20 cellular contexts compared by ENCODE assay signal in genomic region chr16:14668556-14669223, GRCh38. TPM values are rescaled to one million over a fixed set of nuclear protein-coding genes. Genes with fewer than 3 reads are reported as not detected.
DNase-seq lines count a peak whose midpoint lies in the region; ATAC-seq, FAIRE-seq and TF ChIP-seq lines count a peak whose summit lies in the region.
"Had no signal": no experiment of that assay in that cellular context is flagged by ENCODE, and none has a peak within 500 bp of the region (broad histone marks: within the 10 kb centered on the region; RNA-seq: fewer than 3 reads in every experiment).

No MANE protein-coding gene starts in this region.

- H3K9me3 ChIP-seq in PC-3 (ENCODE audit: low read length) (no peaks in the 10 kb centered on the region), duodenal mucosa (ENCODE audit: control insufficient read depth in 1 of 2, low read length in 2 of 2) (no peaks in the 10 kb centered on the region), pancreas (no peaks in the 10 kb centered on the region), testis (no peaks in the 10 kb centered on the region), kidney (ENCODE audit: control insufficient read depth in 1 of 2, low read length in 2 of 2) (no peaks in the 10 kb centered on the region)

- ATAC-seq in PC-3 (no peak), pancreas (peak; percentile 58 to 67 (median 66))
- ATAC-seq in activated naive CD4-positive, alpha-beta T cell treated with anti-CD3 and anti-CD28 coated beads, Interleukin-2, amount 50 U/mL, for 72 hours = no peak
- no peak for ATAC-seq in activated T-cell treated with anti-CD3 and anti-CD28 coated beads, Interleukin-2, amount 50 U/mL, for 72 hours (replicated peaks in 1 of 2)

- H4K20me1 ChIP-seq in PC-3 (ENCODE audit: low read length) = no peaks in the 10 kb centered on the region

- no peaks in the 10 kb centered on the region for H3F3A ChIP-seq in PC-3 (ENCODE audit: low read length, unreplicated experiment)

- no peaks in the 10 kb centered on the region for H3K79me2 ChIP-seq in PC-3 (ENCODE audit: low read length)

- peaks cover 0 to 4% of the 10 kb centered on the region in 2 donors for H3K9me3 Mint-ChIP-seq in activated naive CD4-positive, alpha-beta T cell treated with anti-CD3 and anti-CD28 coated beads, Interleukin-2, amount 50 U/mL, for 72 hours
- H3K9me3 Mint-ChIP-seq in activated T-cell treated with anti-CD3 and anti-CD28 coated beads, Interleukin-2, amount 50 U/mL, for 72 hours = peaks cover 0 to 1% of the 10 kb centered on the region in 2 donors
- H3K9me3 Mint-ChIP-seq: H9 had no signal

- CTCF ChIA-PET in PC-3 (lab: Charles Lee) = no interaction called here

- no peak for FAIRE-seq in pancreas (lab: Jason Lieb, UNC)
- no peak for FAIRE-seq in kidney (lab: Jason Lieb, UNC)
- FAIRE-seq: HTR-8/SVneo had no signal

- no peaks in the 10 kb centered on the region for H3K9me2 ChIP-seq in PC-3 (replicated peaks; ENCODE audit: low read length)

- intact Hi-C loops in PC-3 (cut with micrococcal nuclease) = no loop called here
- intact Hi-C loops in pancreas (cut with DNase I) = no loop called here
- intact Hi-C loops in testis (cut with DNase I; ENCODE audit: low total_unique reads) = no loop called here
- intact Hi-C loops in kidney (cut with DNase I) = no loop called here

- H3K36me3 ChIP-seq in PC-3 (ENCODE audit: low read depth, low read length) = peaks cover 9% of the 10 kb centered on the region; the same call in 1 of the 2 replicates
- H3K36me3 ChIP-seq in duodenal mucosa (ENCODE audit: control insufficient read depth in 1 of 2, insufficient read depth in 2 of 2, low read length in 2 of 2) = peaks cover 20 to 39% of the 10 kb centered on the region in 2 donors
- peaks cover 0 to 35% (median 16%) of the 10 kb centered on the region in 3 donors for H3K36me3 ChIP-seq in pancreas
- H3K36me3 ChIP-seq in testis (ENCODE audit: low read depth, missing control alignments) = no peaks in the 10 kb centered on the region
- H3K36me3 ChIP-seq in kidney (ENCODE audit: control insufficient read depth in 1 of 2, insufficient read depth in 2 of 2, low read length in 2 of 2) = peaks cover 19 to 36% of the 10 kb centered on the region in 2 donors

- no peak for TF ChIP-seq POLR2A in testis (IDR thresholded peaks at IDR 0.05)

- peak; percentile 17 for DNase-seq in G401 (ENCODE audit: low spot score)
- DNase-seq in PC-3 = no peak
- DNase-seq in pancreas = peak in 2 of 6 donors; percentile 51 to 56
- DNase-seq in activated naive CD4-positive, alpha-beta T cell treated with anti-CD3 and anti-CD28 coated beads, Interleukin-2, amount 50 U/mL, for 72 hours (ENCODE audit: low spot score in 2 of 2) = no peak
- DNase-seq in testis = no peak
- DNase-seq in kidney = no peak
- no peak for DNase-seq in activated T-cell treated with anti-CD3 and anti-CD28 coated beads, Interleukin-2, amount 50 U/mL, for 72 hours
- DNase-seq: ACHN; DMS 273 treated with DMSO at 0.1 percent for 48 hours; GDM1; H9; NCI-H1092 treated with DMSO at 0.1 percent for 48 hours; NCI-H2171 treated with DMSO at 0.1 percent for 48 hours; NCI-H446; NCI-H526 treated with DMSO at 0.1 percent for 48 hours; NK-92 treated with Interleukin-12 subunit alpha and Interleukin-12 subunit beta, amount 100 ng/mL, for 24 hours had no signal

- H3K9ac ChIP-seq in PC-3 (ENCODE audit: low read length) = no peak overlapping the region
- H3K9ac ChIP-seq in duodenal mucosa (ENCODE audit: low read depth in 1 of 2, low read length in 2 of 2) = peak overlapping the region in 1 of 2 donors; percentile 31
- H3K9ac ChIP-seq in kidney (ENCODE audit: low read length in 2 of 2) = no peak overlapping the region

- no peak overlapping the region for H3K4me2 ChIP-seq in PC-3 (ENCODE audit: low read length)

- no peak overlapping the region for H3K27ac Mint-ChIP-seq in activated naive CD4-positive, alpha-beta T cell treated with anti-CD3 and anti-CD28 coated beads, Interleukin-2, amount 50 U/mL, for 72 hours
- no peak overlapping the region for H3K27ac Mint-ChIP-seq in activated T-cell treated with anti-CD3 and anti-CD28 coated beads, Interleukin-2, amount 50 U/mL, for 72 hours

- H3K27ac ChIP-seq in PC-3 (ENCODE audit: low read length) = no peak overlapping the region
- peak overlapping the region; percentile 35 for H3K27ac ChIP-seq in duodenal mucosa (ENCODE audit: low read depth, low read length)
- peak overlapping the region in 3 of 4 donors; percentile 6 to 41 (median 6) for H3K27ac ChIP-seq in pancreas
- H3K27ac ChIP-seq in testis = no peak overlapping the region
- no peak overlapping the region for H3K27ac ChIP-seq in kidney (ENCODE audit: low read depth in 2 of 2, low read length in 2 of 2)

- H3K36me3 Mint-ChIP-seq in activated naive CD4-positive, alpha-beta T cell treated with anti-CD3 and anti-CD28 coated beads, Interleukin-2, amount 50 U/mL, for 72 hours = peaks cover 0 to 29% of the 10 kb centered on the region in 2 donors
- H3K36me3 Mint-ChIP-seq in activated T-cell treated with anti-CD3 and anti-CD28 coated beads, Interleukin-2, amount 50 U/mL, for 72 hours (ENCODE audit: insufficient read depth in 2 of 2) = peaks cover 2 to 20% of the 10 kb centered on the region in 2 donors

- POLR2A ChIA-PET in PC-3 (lab: Charles Lee; ENCODE audit: unreplicated experiment) = no interaction called here

- H3K27me3 ChIP-seq in PC-3 (ENCODE audit: low read length) (no peaks in the 10 kb centered on the region), duodenal mucosa (ENCODE audit: control insufficient read depth in 1 of 2, insufficient read depth in 2 of 2, low read length in 2 of 2) (no peaks in the 10 kb centered on the region), pancreas (no peaks in the 10 kb centered on the region), testis (no peaks in the 10 kb centered on the region)

- H3K4me1 Mint-ChIP-seq in activated T-cell treated with anti-CD3 and anti-CD28 coated beads, Interleukin-2, amount 50 U/mL, for 72 hours (ENCODE audit: low read depth) = peaks cover 6% of the 10 kb centered on the region
- H3K4me1 Mint-ChIP-seq: H9 had no signal

- H3K4me3 Mint-ChIP-seq in activated T-cell treated with anti-CD3 and anti-CD28 coated beads, Interleukin-2, amount 50 U/mL, for 72 hours = no peak overlapping the region
- H3K4me3 Mint-ChIP-seq: H9 had no signal

- H2AFZ ChIP-seq in PC-3 (ENCODE audit: low read length) = no peak overlapping the region

- H3K4me1 ChIP-seq in PC-3 (ENCODE audit: insufficient read depth, low read length) (no peaks in the 10 kb centered on the region), duodenal mucosa (ENCODE audit: control insufficient read depth in 1 of 2, insufficient read depth in 2 of 2, low read length in 2 of 2) (peaks cover 35 to 38% of the 10 kb centered on the region in 2 donors), pancreas (peaks cover 11 to 39% (median 29%) of the 10 kb centered on the region in 3 donors), testis (no peaks in the 10 kb centered on the region), kidney (ENCODE audit: control insufficient read depth in 1 of 2, insufficient read depth in 1 of 2, low read depth in 1 of 2, low read length in 2 of 2) (no peaks in the 10 kb centered on the region)

- TSS peak; percentile 10 for BruUV-seq in PC-3 (replicated peaks; lab: Mats Ljungman, UMichigan)

- H3K4me3 ChIP-seq in PC-3 (ENCODE audit: low read length) (no peak overlapping the region), duodenal mucosa (ENCODE audit: low read depth in 1 of 2, low read length in 2 of 2) (no peak overlapping the region), pancreas (no peak overlapping the region), testis (no peak overlapping the region), kidney (ENCODE audit: low read length in 2 of 2) (no peak overlapping the region)

- WGBS in pancreas, 2 donors = 43 to 48% methylated on average over 7 of the region's 7 CpGs
- WGBS in testis, 2 donors = 81 to 87% methylated on average over 7 of the region's 7 CpGs

- no peaks in the 10 kb centered on the region for H3K27me3 Mint-ChIP-seq in activated T-cell treated with anti-CD3 and anti-CD28 coated beads, Interleukin-2, amount 50 U/mL, for 72 hours (ENCODE audit: low read depth)

- TF ChIP-seq CTCF in PC-3 (conservative IDR thresholded peaks at IDR 0.05; ENCODE audit: low read depth, low read length) = no peak
- TF ChIP-seq CTCF in pancreas (IDR thresholded peaks at IDR 0.05) = no peak
- TF ChIP-seq CTCF in testis (IDR thresholded peaks at IDR 0.05) = no peak
- no peak for TF ChIP-seq CTCF in kidney (IDR thresholded peaks at IDR 0.05; ENCODE audit: borderline replicate concordance, extremely low read depth, insufficient read depth)

- in situ Hi-C loops in G401 (cut with HindIII; ENCODE audit: low sequenced_read_pairs) = no loop called here

RNA-seq across cellular contexts. Expression of gene PLA2G10, which starts 25.4 kb away (rescaled TPM):
- not detected in 2 replicates for total RNA-seq in G401 (2014; rRNA removed; shearing (Covaris generic))
- total RNA-seq in PC-3 (2014; rRNA removed) = 0.22 TPM in 1 of 2 replicates, not detected in the other
- 1 to 10 TPM; 1.2 to 6.5 (median 2.9) TPM for total RNA-seq in pancreas
- 1 to 10 TPM; 1.1 to 2.2 TPM for polyA plus RNA-seq in pancreas
- total RNA-seq in activated naive CD4-positive, alpha-beta T cell treated with anti-CD3 and anti-CD28 coated beads, Interleukin-2, amount 50 U/mL, for 72 hours = not detected
- total RNA-seq in testis = 1 to 10 TPM; 1.5 to 4.5 TPM
- 1.0 TPM for polyA plus RNA-seq in testis (ENCODE audit: insufficient read depth, low read depth, low replicate concordance)
- not detected for total RNA-seq in kidney
- not detected for polyA plus RNA-seq in kidney (ENCODE audit: insufficient read depth, low read depth, low replicate concordance)
- total RNA-seq in activated T-cell treated with anti-CD3 and anti-CD28 coated beads, Interleukin-2, amount 50 U/mL, for 72 hours = not detected
- total RNA-seq: LHCN-M2, SK-MEL-5 had no signal

RNA-seq across cellular contexts. Expression of gene NPIPA3, which starts 34.5 kb away (rescaled TPM):
- total RNA-seq in G401 (2014; rRNA removed; shearing (Covaris generic)) = 0.37 TPM in 1 of 2 replicates, not detected in the other
- total RNA-seq in PC-3 (2014; rRNA removed) (1.1 and 1.4 TPM in 2 replicates), pancreas (1 to 10 TPM in 3 of 6 donors, under 1 TPM in 3; 0.70 to 6.7 (median 0.92) TPM), testis (1 to 10 TPM; 4.2 to 4.5 TPM), kidney (0.69 TPM)
- polyA plus RNA-seq in pancreas (1 to 10 TPM; 1.9 to 2.2 TPM), testis (ENCODE audit: insufficient read depth, low read depth, low replicate concordance) (1.9 TPM), kidney (ENCODE audit: insufficient read depth, low read depth, low replicate concordance) (7.0 TPM)
- 1 to 10 TPM in 1 of 2 donors, not detected in 1; 1.8 TPM for total RNA-seq in activated naive CD4-positive, alpha-beta T cell treated with anti-CD3 and anti-CD28 coated beads, Interleukin-2, amount 50 U/mL, for 72 hours
- total RNA-seq in activated T-cell treated with anti-CD3 and anti-CD28 coated beads, Interleukin-2, amount 50 U/mL, for 72 hours = 1 to 10 TPM; 1.3 to 3.1 TPM

RNA-seq across cellular contexts. Expression of gene BFAR, which starts 35.9 kb away (rescaled TPM):
- 129 and 174 TPM in 2 replicates for total RNA-seq in G401 (2014; rRNA removed; shearing (Covaris generic))
- 26.9 and 27.9 TPM in 2 replicates for total RNA-seq in PC-3 (2014; rRNA removed)
- total RNA-seq in pancreas = 10 to 100 TPM; 35.6 to 55.6 (median 44.9) TPM
- polyA plus RNA-seq in pancreas = 10 to 100 TPM; 26.6 to 26.7 TPM
- total RNA-seq in activated naive CD4-positive, alpha-beta T cell treated with anti-CD3 and anti-CD28 coated beads, Interleukin-2, amount 50 U/mL, for 72 hours = 10 to 100 TPM; 51.4 to 54.7 TPM
- 10 to 100 TPM; 49.2 to 63.4 TPM for total RNA-seq in testis
- polyA plus RNA-seq in testis (ENCODE audit: insufficient read depth, low read depth, low replicate concordance) = 41.7 TPM
- 53.7 TPM for total RNA-seq in kidney
- polyA plus RNA-seq in kidney (ENCODE audit: insufficient read depth, low read depth, low replicate concordance) = 35.3 TPM
- total RNA-seq in activated T-cell treated with anti-CD3 and anti-CD28 coated beads, Interleukin-2, amount 50 U/mL, for 72 hours = 10 to 100 TPM; 67.3 to 79.7 TPM

RNA-seq across cellular contexts. Expression of gene PARN, which starts 38.6 kb away (rescaled TPM):
- 27.2 and 36.2 TPM in 2 replicates for total RNA-seq in G401 (2014; rRNA removed; shearing (Covaris generic))
- total RNA-seq in PC-3 (2014; rRNA removed) (29.0 and 34.7 TPM in 2 replicates), pancreas (10 to 100 TPM; 13.5 to 19.6 (median 15.3) TPM), testis (10 to 100 TPM; 47.6 to 67.2 TPM), kidney (32.5 TPM)
- polyA plus RNA-seq in pancreas (10 to 100 TPM in 1 of 2 donors, 1 to 10 TPM in 1; 8.3 to 13.5 TPM), testis (ENCODE audit: insufficient read depth, low read depth, low replicate concordance) (43.5 TPM), kidney (ENCODE audit: insufficient read depth, low read depth, low replicate concordance) (17.3 TPM)
- 10 to 100 TPM; 32.2 to 48.9 TPM for total RNA-seq in activated naive CD4-positive, alpha-beta T cell treated with anti-CD3 and anti-CD28 coated beads, Interleukin-2, amount 50 U/mL, for 72 hours
- total RNA-seq in activated T-cell treated with anti-CD3 and anti-CD28 coated beads, Interleukin-2, amount 50 U/mL, for 72 hours = 10 to 100 TPM; 56.1 to 68.9 TPM

Comparison
In these comparisons a context has a peak if more than half of its experiments do, and no peak if none do; other contexts are left out.
1. ATAC-seq: peak in pancreas (4 of 4); none in PC-3 (single experiment), activated naive CD4-positive, alpha-beta T cell treated with anti-CD3 and anti-CD28 coated beads, Interleukin-2, amount 50 U/mL, for 72 hours (0 of 2) and activated T-cell treated with anti-CD3 and anti-CD28 coated beads, Interleukin-2, amount 50 U/mL, for 72 hours (0 of 2).
2. H3K27ac ChIP-seq: peak in duodenal mucosa (single experiment) and pancreas (3 of 4); none in PC-3 (single experiment), testis (0 of 2) and kidney (0 of 2).